14 cellular contexts compared by ENCODE assay signal in the genomic region with DNA sequence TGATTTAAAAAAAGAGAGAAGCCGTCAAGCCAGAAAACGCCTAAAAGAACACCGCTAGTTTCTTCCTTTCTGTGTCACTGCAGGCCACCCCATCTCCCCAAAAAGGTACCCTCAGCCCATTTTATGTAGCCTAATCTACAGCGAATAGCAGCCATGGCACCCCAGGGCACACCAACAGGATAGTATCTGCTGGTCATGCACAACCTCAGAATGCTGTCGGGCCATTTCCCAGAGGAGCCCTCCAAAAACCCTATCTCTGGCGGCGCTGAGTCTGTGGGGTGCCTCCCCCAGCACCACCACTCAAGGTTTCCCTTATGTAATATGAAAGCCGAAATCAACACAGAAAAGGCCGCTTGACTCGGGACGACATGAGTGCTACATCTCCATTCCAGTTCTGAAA.
DNase-seq lines count a peak whose midpoint lies in the region; ATAC-seq and TF ChIP-seq lines count a peak whose summit lies in the region.
"Had no signal": no experiment of that assay in that cellular context is flagged by ENCODE, and none has a peak within 500 bp of the region (broad histone marks: within the 10 kb centered on the region; RNA-seq: fewer than 3 reads in every experiment).

No MANE protein-coding gene starts in this region.

- peak; percentile 21 for DNase-seq in activated T-cell treated with anti-CD3 and anti-CD28 coated beads, Interleukin-2, amount 50 U/mL, for 24 hours
- no peak for DNase-seq in activated T-cell treated with anti-CD3 and anti-CD28 coated beads, Interleukin-2, amount 50 U/mL, for 4 hours
- DNase-seq in CD8-positive, alpha-beta T cell: peak in 1 of 7 experiments; percentile 47
- peak; percentile 46 for DNase-seq in coronary artery (ENCODE audit: low spot score)
- DNase-seq in sigmoid colon: peak; percentile 40
- no peak for DNase-seq in type B pancreatic cell (ENCODE audit: extremely low spot score, unreplicated experiment)
- DNase-seq in activated effector memory CD4-positive, alpha-beta T cell treated with Interleukin-2 at 50 U/mL for 16 hours: no peak
- DNase-seq: Calu3, NCI-H1417, NCI-H2029, NCI-H510A had no signal

- H3K27ac Mint-ChIP-seq in activated T-cell treated with anti-CD3 and anti-CD28 coated beads, Interleukin-2, amount 50 U/mL, for 24 hours: peak overlapping the region; percentile 69
- peak overlapping the region; percentile 45 for H3K27ac Mint-ChIP-seq in CD8-positive, alpha-beta T cell
- H3K27ac Mint-ChIP-seq in type B pancreatic cell: no peak overlapping the region
- H3K27ac Mint-ChIP-seq: CD14-positive monocyte had no signal

- peaks cover 22% of the 10 kb centered on the region for H3K4me1 ChIP-seq in CD8-positive, alpha-beta T cell (ENCODE audit: insufficient read depth, low read length)
- no peaks in the 10 kb centered on the region for H3K4me1 ChIP-seq in sigmoid colon
- H3K4me1 ChIP-seq: A549 had no signal

- 91 to 95% methylated on average over 11 of the region's 11 CpGs for WGBS in sigmoid colon, 2 donors

- no peaks in the 10 kb centered on the region for H3K27me3 Mint-ChIP-seq in activated T-cell treated with anti-CD3 and anti-CD28 coated beads, Interleukin-2, amount 50 U/mL, for 24 hours
- no peaks in the 10 kb centered on the region for H3K27me3 Mint-ChIP-seq in activated T-cell treated with anti-CD3 and anti-CD28 coated beads, Interleukin-2, amount 50 U/mL, for 4 hours (ENCODE audit: low read depth)
- H3K27me3 Mint-ChIP-seq in CD8-positive, alpha-beta T cell (ENCODE audit: low read depth): no peaks in the 10 kb centered on the region
- no peaks in the 10 kb centered on the region for H3K27me3 Mint-ChIP-seq in type B pancreatic cell

- POLR2A ChIA-PET in CD8-positive, alpha-beta T cell (lab: Charles Lee): interaction anchor here (1.0 kb wide), 1 partner anchor 79 kb away, joined by 4 read pairs; no protein-coding TSS in a partner anchor

- CTCF ChIA-PET in CD8-positive, alpha-beta T cell (lab: Charles Lee): no interaction called here

- no peaks in the 10 kb centered on the region for H3K27me3 ChIP-seq in CD8-positive, alpha-beta T cell (ENCODE audit: insufficient read depth, low read length)
- no peaks in the 10 kb centered on the region for H3K27me3 ChIP-seq in sigmoid colon

- no peak overlapping the region for H3K4me3 Mint-ChIP-seq in activated T-cell treated with anti-CD3 and anti-CD28 coated beads, Interleukin-2, amount 50 U/mL, for 24 hours
- no peak overlapping the region for H3K4me3 Mint-ChIP-seq in activated T-cell treated with anti-CD3 and anti-CD28 coated beads, Interleukin-2, amount 50 U/mL, for 4 hours
- H3K4me3 Mint-ChIP-seq in CD8-positive, alpha-beta T cell: no peak overlapping the region
- H3K4me3 Mint-ChIP-seq in type B pancreatic cell: no peak overlapping the region
- H3K4me3 Mint-ChIP-seq: CD14-positive monocyte had no signal

- no peak for ATAC-seq in activated T-cell treated with anti-CD3 and anti-CD28 coated beads, Interleukin-2, amount 50 U/mL, for 4 hours
- ATAC-seq in CD8-positive, alpha-beta T cell: no peak
- ATAC-seq: A549, HCT116 had no signal

- intact Hi-C loops in CD8-positive, alpha-beta T cell (cut with DNase I, micrococcal nuclease): no loop called here
- intact Hi-C loops in sigmoid colon (cut with DNase I): no loop called here

- H3K4me3 ChIP-seq in CD8-positive, alpha-beta T cell (ENCODE audit: low read depth, low read length): no peak overlapping the region
- H3K4me3 ChIP-seq in coronary artery (no peak overlapping the region), sigmoid colon (no peak overlapping the region)
- H3K4me3 ChIP-seq: A549 had no signal

- H3K9me3 Mint-ChIP-seq in activated T-cell treated with anti-CD3 and anti-CD28 coated beads, Interleukin-2, amount 50 U/mL, for 24 hours: no peaks in the 10 kb centered on the region
- H3K9me3 Mint-ChIP-seq in activated T-cell treated with anti-CD3 and anti-CD28 coated beads, Interleukin-2, amount 50 U/mL, for 4 hours: no peaks in the 10 kb centered on the region
- no peaks in the 10 kb centered on the region for H3K9me3 Mint-ChIP-seq in CD8-positive, alpha-beta T cell
- no peaks in the 10 kb centered on the region for H3K9me3 Mint-ChIP-seq in type B pancreatic cell

- no peak for TF ChIP-seq POLR2A in sigmoid colon (IDR thresholded peaks at IDR 0.05)

- H3K9me3 ChIP-seq in CD8-positive, alpha-beta T cell (ENCODE audit: low read length): no peaks in the 10 kb centered on the region
- H3K9me3 ChIP-seq in sigmoid colon: no peaks in the 10 kb centered on the region
- H3K9me3 ChIP-seq: A549 had no signal

- H3K4me1 Mint-ChIP-seq in activated T-cell treated with anti-CD3 and anti-CD28 coated beads, Interleukin-2, amount 50 U/mL, for 24 hours (ENCODE audit: low read depth): peaks cover 19% of the 10 kb centered on the region
- peaks cover 8% of the 10 kb centered on the region for H3K4me1 Mint-ChIP-seq in activated T-cell treated with anti-CD3 and anti-CD28 coated beads, Interleukin-2, amount 50 U/mL, for 4 hours (ENCODE audit: low read depth)
- H3K4me1 Mint-ChIP-seq in CD8-positive, alpha-beta T cell (ENCODE audit: low read depth): peaks cover 43% of the 10 kb centered on the region
- peaks cover 11% of the 10 kb centered on the region for H3K4me1 Mint-ChIP-seq in type B pancreatic cell (ENCODE audit: unreplicated experiment)
- H3K4me1 Mint-ChIP-seq: CD14-positive monocyte had no signal

- no peak for TF ChIP-seq EP300 in sigmoid colon (IDR thresholded peaks at IDR 0.05)

- H3K27ac ChIP-seq in CD8-positive, alpha-beta T cell (ENCODE audit: low read depth, low read length): no peak overlapping the region
- H3K27ac ChIP-seq in coronary artery: no peak overlapping the region
- no peak overlapping the region for H3K27ac ChIP-seq in sigmoid colon
- H3K27ac ChIP-seq: A549 had no signal

- no peak for TF ChIP-seq CTCF in CD8-positive, alpha-beta T cell (IDR thresholded peaks at IDR 0.05)
- TF ChIP-seq CTCF in coronary artery (IDR thresholded peaks at IDR 0.05) (no peak), sigmoid colon (IDR thresholded peaks at IDR 0.05) (no peak), type B pancreatic cell (conservative IDR thresholded peaks at IDR 0.05) (no peak)

- H3K36me3 ChIP-seq in CD8-positive, alpha-beta T cell (ENCODE audit: insufficient read depth, low read length): peaks cover 26% of the 10 kb centered on the region
- no peaks in the 10 kb centered on the region for H3K36me3 ChIP-seq in sigmoid colon

- peaks cover 84% of the 10 kb centered on the region for H3K36me3 Mint-ChIP-seq in activated T-cell treated with anti-CD3 and anti-CD28 coated beads, Interleukin-2, amount 50 U/mL, for 24 hours (ENCODE audit: low read depth)
- peaks cover 44% of the 10 kb centered on the region for H3K36me3 Mint-ChIP-seq in activated T-cell treated with anti-CD3 and anti-CD28 coated beads, Interleukin-2, amount 50 U/mL, for 4 hours (ENCODE audit: insufficient read depth)
- H3K36me3 Mint-ChIP-seq in CD8-positive, alpha-beta T cell: peaks cover 74% of the 10 kb centered on the region
- H3K36me3 Mint-ChIP-seq in type B pancreatic cell: peaks cover 9% of the 10 kb centered on the region
- H3K36me3 Mint-ChIP-seq: CD14-positive monocyte had no signal

Comparison
In these comparisons a context has a peak if more than half of its experiments do, and no peak if none do; other contexts are left out.
1. DNase-seq: peak in activated T-cell treated with anti-CD3 and anti-CD28 coated beads, Interleukin-2, amount 50 U/mL, for 24 hours (single experiment), coronary artery (single experiment) and sigmoid colon (single experiment); none in activated T-cell treated with anti-CD3 and anti-CD28 coated beads, Interleukin-2, amount 50 U/mL, for 4 hours (single experiment), type B pancreatic cell (single experiment) and activated effector memory CD4-positive, alpha-beta T cell treated with Interleukin-2 at 50 U/mL for 16 hours (single experiment).